Comparison of ENCODE assay signal across 10 cellular contexts in genomic region chr9:70553718-70554673, GRCh38.
A peak's percentile ranks its signal among the peaks of the same experiment; 100 is the strongest.
DNase-seq lines count a peak whose midpoint lies in the region; ATAC-seq, FAIRE-seq and TF ChIP-seq lines count a peak whose summit lies in the region.
"Had no signal": no experiment of that assay in that cellular context is flagged by ENCODE, and none has a peak within 500 bp of the region (broad histone marks: within the 10 kb centered on the region; RNA-seq: fewer than 3 reads in every experiment).

No MANE protein-coding gene starts in this region.

- 39 to 40% methylated on average over 12 of the region's 12 CpGs for WGBS in GM23248 (ENCODE audit: low coverage in 1 of 2, low lambda C conversion rate in 2 of 2, missing lambda C conversion rate in 2 of 2), 2 experiments

- H3K4me3 Mint-ChIP-seq in WTC11, result peak overlapping the region; percentile 16
- H3K4me3 Mint-ChIP-seq in activated CD4-positive, alpha-beta T cell treated with anti-CD3 and anti-CD28 coated beads, Interleukin-2, amount 10 ng/mL, durations not matched to agents 24 days and 14 days, result no peak overlapping the region

- peak overlapping the region; percentile 50 for H3K9ac ChIP-seq in GM23248

- TF ChIP-seq CTCF in WTC11 (IDR thresholded peaks at IDR 0.05), result no peak

- peaks cover 17% of the 10 kb centered on the region for H3F3A ChIP-seq in GM23248 (ENCODE audit: insufficient read depth)

- peak overlapping the region; percentile 69 for H3K27ac ChIP-seq in GM23248

- no peaks in the 10 kb centered on the region for H3K27me3 Mint-ChIP-seq in WTC11 (ENCODE audit: low read depth)
- H3K27me3 Mint-ChIP-seq in activated CD4-positive, alpha-beta T cell treated with anti-CD3 and anti-CD28 coated beads, Interleukin-2, amount 10 ng/mL, durations not matched to agents 24 days and 14 days, result no peaks in the 10 kb centered on the region

- H3K9me3 ChIP-seq in GM23248 (ENCODE audit: low read depth), result no peaks in the 10 kb centered on the region

- no peak for TF ChIP-seq POLR2A in erythroblast (IDR thresholded peaks at IDR 0.05; ENCODE audit: low read length)

- peak; percentile 91 for ATAC-seq in WTC11
- peak; percentile 76 to 90 for ATAC-seq in left cardiac atrium

- H4K20me1 ChIP-seq in GM23248 (ENCODE audit: insufficient read depth), result no peaks in the 10 kb centered on the region

- H3K4me1 ChIP-seq in GM23248 (ENCODE audit: insufficient read depth), result peaks cover 19% of the 10 kb centered on the region

- no peaks in the 10 kb centered on the region for H3K9me2 ChIP-seq in GM23248 (ENCODE audit: insufficient read depth)

- POLR2A ChIA-PET in WTC11 (lab: Charles Lee), result interaction anchor here (0.6 to 1.0 kb wide), 2 partner anchors 8 to 13 kb away, joined by 3 to 4 read pairs; no protein-coding TSS in a partner anchor

- peak overlapping the region; percentile 70 for H3K4me2 ChIP-seq in GM23248 (ENCODE audit: unreplicated experiment)

- H2AFZ ChIP-seq in GM23248, result peak overlapping the region; percentile 64

- CTCF ChIA-PET in WTC11 (lab: Charles Lee), result interaction anchor here (0.7 to 2.9 kb wide), 5 partner anchors 13 to 441 kb away, joined by 4 to 15 read pairs (median 5); no protein-coding TSS in a partner anchor

- H3K79me2 ChIP-seq in GM23248 (ENCODE audit: insufficient read depth), result no peaks in the 10 kb centered on the region

- FAIRE-seq in frontal cortex (lab: Jason Lieb, UNC), result no peak

- H3K36me3 ChIP-seq in GM23248 (ENCODE audit: low read depth), result no peaks in the 10 kb centered on the region

- DNase-seq in GM23248 (peak; percentile 83), WTC11 (ENCODE audit: low spot score) (peak; percentile 18), left cardiac atrium (peak; percentile 37), putamen (ENCODE audit: low spot score) (peak; percentile 54), frontal cortex (ENCODE audit: low spot score in 2 of 2) (no peak), erythroblast (lab: John Stamatoyannopoulos, UW) (no peak), DMS 273 (lab: John Stamatoyannopoulos, UW; ENCODE audit: unreplicated experiment) (no peak)
- no peak for DNase-seq in activated CD4-positive, alpha-beta T cell treated with anti-CD3 and anti-CD28 coated beads, Interleukin-2, amount 10 ng/mL, durations not matched to agents 24 days and 14 days
- DNase-seq: activated T-cell treated with anti-CD3 and anti-CD28 coated beads, Interleukin-2, amount 50 U/mL, for 48 hours had no signal

- peaks cover 38% of the 10 kb centered on the region for H3K4me1 Mint-ChIP-seq in WTC11
- peaks cover 25% of the 10 kb centered on the region for H3K4me1 Mint-ChIP-seq in activated CD4-positive, alpha-beta T cell treated with anti-CD3 and anti-CD28 coated beads, Interleukin-2, amount 10 ng/mL, durations not matched to agents 24 days and 14 days

- no peaks in the 10 kb centered on the region for H3K27me3 ChIP-seq in GM23248 (replicated peaks; ENCODE audit: insufficient read depth)

- peak overlapping the region; percentile 97 for H3K27ac Mint-ChIP-seq in WTC11
- H3K27ac Mint-ChIP-seq in activated CD4-positive, alpha-beta T cell treated with anti-CD3 and anti-CD28 coated beads, Interleukin-2, amount 10 ng/mL, durations not matched to agents 24 days and 14 days, result no peak overlapping the region

- 0 out of 2 replicates have a peak, but pooled peaks cover 3% of the 10 kb centered on the region for H3K9me3 Mint-ChIP-seq in WTC11
- H3K9me3 Mint-ChIP-seq in activated CD4-positive, alpha-beta T cell treated with anti-CD3 and anti-CD28 coated beads, Interleukin-2, amount 10 ng/mL, durations not matched to agents 24 days and 14 days, result peaks cover 6% of the 10 kb centered on the region

- H3K36me3 Mint-ChIP-seq in WTC11, result no peaks in the 10 kb centered on the region
- no peaks in the 10 kb centered on the region for H3K36me3 Mint-ChIP-seq in activated CD4-positive, alpha-beta T cell treated with anti-CD3 and anti-CD28 coated beads, Interleukin-2, amount 10 ng/mL, durations not matched to agents 24 days and 14 days (ENCODE audit: low read depth)

- intact Hi-C loops in left cardiac atrium (cut with DNase I), result no loop called here
- intact Hi-C loops in activated CD4-positive, alpha-beta T cell treated with anti-CD3 and anti-CD28 coated beads, Interleukin-2, amount 10 ng/mL, durations not matched to agents 24 days and 14 days (cut with micrococcal nuclease), result no loop called here

- peak overlapping the region; percentile 21; the same call in 1 of the 2 replicates for H3K4me3 ChIP-seq in GM23248
- H3K4me3 ChIP-seq: skin epidermis had no signal

- in situ Hi-C loops in GM23248 (cut with MboI), result no loop called here

TF ChIP-seq in WTC11, 78 proteins besides CTCF, POLR2A, EP300 and RAD21 (continues in another document):
- no peak for TF ChIP-seq ATF1 (CRISPR knock-in tag; IDR thresholded peaks at IDR 0.05)
- no peak for TF ChIP-seq MLX (CRISPR knock-in tag; IDR thresholded peaks at IDR 0.05)
- TF ChIP-seq OVOL2 (CRISPR knock-in tag; IDR thresholded peaks at IDR 0.05; ENCODE audit: borderline replicate concordance), result no peak
- TF ChIP-seq AFF4 (CRISPR knock-in tag; IDR thresholded peaks at IDR 0.05; ENCODE audit: borderline replicate concordance), result no peak
- 0 out of 2 replicates have a peak, but pooled peaks have one; percentile 27 for TF ChIP-seq ZBTB43 (CRISPR knock-in tag; IDR thresholded peaks at IDR 0.05)
- peak; percentile 33; the same call in 1 of the 2 replicates for TF ChIP-seq MAX (CRISPR knock-in tag; IDR thresholded peaks at IDR 0.05)
- TF ChIP-seq TCF7 (CRISPR knock-in tag; IDR thresholded peaks at IDR 0.05; ENCODE audit: low read depth), result no peak
- no peak for TF ChIP-seq NFATC4 (CRISPR knock-in tag; IDR thresholded peaks at IDR 0.05)
- no peak for TF ChIP-seq ZNF317 (CRISPR knock-in tag; IDR thresholded peaks at IDR 0.05; ENCODE audit: borderline replicate concordance, low read depth)

Comparison
In these comparisons a context has a peak if more than half of its experiments do, and no peak if none do; other contexts are left out.
1. DNase-seq: peak in GM23248 (single experiment), WTC11 (single experiment), left cardiac atrium (single experiment) and putamen (single experiment); none in frontal cortex (0 of 2), activated CD4-positive, alpha-beta T cell treated with anti-CD3 and anti-CD28 coated beads, Interleukin-2, amount 10 ng/mL, durations not matched to agents 24 days and 14 days (single experiment), erythroblast (0 of 2) and DMS 273 (single experiment).